ENCODE assay signal across 1 cellular context in the genomic region with DNA sequence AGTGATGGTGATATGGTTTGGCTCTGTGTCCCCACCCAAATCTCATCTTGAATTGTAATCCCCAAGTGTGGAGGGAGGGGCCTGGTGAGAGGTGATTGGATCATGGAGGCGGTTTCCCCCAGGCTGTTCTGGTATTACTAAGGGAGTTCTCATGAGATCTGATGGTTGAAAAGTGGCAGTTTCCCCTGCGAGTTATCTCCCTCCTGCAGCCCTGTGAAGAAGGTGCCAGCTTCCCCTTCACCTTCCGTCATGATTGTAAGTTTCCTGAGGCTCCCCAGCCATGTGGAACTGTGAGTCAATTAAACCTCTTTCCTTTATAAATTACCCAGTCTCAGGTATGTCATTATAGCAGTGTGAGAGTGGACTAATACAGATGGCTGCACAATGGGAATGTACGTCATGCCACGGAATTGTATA.
TF ChIP-seq lines count a peak whose summit lies in the region.
"Not testable (repeated sequence)": the region's sequence is repeated elsewhere in the genome, so short reads cannot be mapped to it uniquely, and the experiment has no call there.

No MANE protein-coding gene starts in this region.

TF ChIP-seq in K562, 482 proteins besides CTCF, POLR2A, EP300 and RAD21 (continued from another document):
- TF ChIP-seq, protein P1, sequence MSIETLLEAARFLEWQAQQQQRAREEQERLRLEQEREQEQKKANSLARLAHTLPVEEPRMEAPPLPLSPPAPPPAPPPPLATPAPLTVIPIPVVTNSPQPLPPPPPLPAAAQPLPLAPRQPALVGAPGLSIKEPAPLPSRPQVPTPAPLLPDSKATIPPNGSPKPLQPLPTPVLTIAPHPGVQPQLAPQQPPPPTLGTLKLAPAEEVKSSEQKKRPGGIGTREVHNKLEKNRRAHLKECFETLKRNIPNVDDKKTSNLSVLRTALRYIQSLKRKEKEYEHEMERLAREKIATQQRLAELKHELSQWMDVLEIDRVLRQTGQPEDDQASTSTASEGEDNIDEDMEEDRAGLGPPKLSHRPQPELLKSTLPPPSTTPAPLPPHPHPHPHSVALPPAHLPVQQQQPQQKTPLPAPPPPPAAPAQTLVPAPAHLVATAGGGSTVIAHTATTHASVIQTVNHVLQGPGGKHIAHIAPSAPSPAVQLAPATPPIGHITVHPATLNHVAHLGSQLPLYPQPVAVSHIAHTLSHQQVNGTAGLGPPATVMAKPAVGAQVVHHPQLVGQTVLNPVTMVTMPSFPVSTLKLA (conservative IDR thresholded peaks at IDR 0.05) = peak; percentile 36 to 55; a peak in 3 of 4 replicates
- peak; percentile 85 for TF ChIP-seq TCF3 (CRISPR knock-in tag; IDR thresholded peaks at IDR 0.05)
- peak; percentile 38; the same call in 1 of the 2 replicates for TF ChIP-seq JUND (IDR thresholded peaks at IDR 0.05; ENCODE audit: borderline replicate concordance, low read depth, low read length)
- TF ChIP-seq JUND (tag; IDR thresholded peaks at IDR 0.05; ENCODE audit: borderline replicate concordance, low read depth, low read length); ETV6 (CRISPR knock-in tag; IDR thresholded peaks at IDR 0.05; ENCODE audit: borderline replicate concordance): not testable (repeated sequence)
- peak; percentile 47 for TF ChIP-seq EP400 (IDR thresholded peaks at IDR 0.05)
- peak in 1 of 2 experiments; percentile 47; a peak in 1 of 4 replicates for TF ChIP-seq ETV6 (IDR thresholded peaks at IDR 0.05; ENCODE audit: borderline replicate concordance in 1 of 2, low read depth in 2 of 2, low read length in 1 of 2)
- TF ChIP-seq, protein P2, sequence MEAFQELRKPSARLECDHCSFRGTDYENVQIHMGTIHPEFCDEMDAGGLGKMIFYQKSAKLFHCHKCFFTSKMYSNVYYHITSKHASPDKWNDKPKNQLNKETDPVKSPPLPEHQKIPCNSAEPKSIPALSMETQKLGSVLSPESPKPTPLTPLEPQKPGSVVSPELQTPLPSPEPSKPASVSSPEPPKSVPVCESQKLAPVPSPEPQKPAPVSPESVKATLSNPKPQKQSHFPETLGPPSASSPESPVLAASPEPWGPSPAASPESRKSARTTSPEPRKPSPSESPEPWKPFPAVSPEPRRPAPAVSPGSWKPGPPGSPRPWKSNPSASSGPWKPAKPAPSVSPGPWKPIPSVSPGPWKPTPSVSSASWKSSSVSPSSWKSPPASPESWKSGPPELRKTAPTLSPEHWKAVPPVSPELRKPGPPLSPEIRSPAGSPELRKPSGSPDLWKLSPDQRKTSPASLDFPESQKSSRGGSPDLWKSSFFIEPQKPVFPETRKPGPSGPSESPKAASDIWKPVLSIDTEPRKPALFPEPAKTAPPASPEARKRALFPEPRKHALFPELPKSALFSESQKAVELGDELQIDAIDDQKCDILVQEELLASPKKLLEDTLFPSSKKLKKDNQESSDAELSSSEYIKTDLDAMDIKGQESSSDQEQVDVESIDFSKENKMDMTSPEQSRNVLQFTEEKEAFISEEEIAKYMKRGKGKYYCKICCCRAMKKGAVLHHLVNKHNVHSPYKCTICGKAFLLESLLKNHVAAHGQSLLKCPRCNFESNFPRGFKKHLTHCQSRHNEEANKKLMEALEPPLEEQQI (IDR thresholded peaks at IDR 0.05) = peak; percentile 61
- peak; percentile 46 for TF ChIP-seq MTA2 (IDR thresholded peaks at IDR 0.05; ENCODE audit: low read depth)
- peak; percentile 52; the same call in 1 of the 2 replicates for TF ChIP-seq MTA3 (IDR thresholded peaks at IDR 0.05; ENCODE audit: borderline replicate concordance)
- TF ChIP-seq SMARCE1 (IDR thresholded peaks at IDR 0.05) = peak; percentile 49; the same call in 1 of the 2 replicates
